Comparison of ENCODE assay signal across 8 cellular contexts in the genomic region with DNA sequence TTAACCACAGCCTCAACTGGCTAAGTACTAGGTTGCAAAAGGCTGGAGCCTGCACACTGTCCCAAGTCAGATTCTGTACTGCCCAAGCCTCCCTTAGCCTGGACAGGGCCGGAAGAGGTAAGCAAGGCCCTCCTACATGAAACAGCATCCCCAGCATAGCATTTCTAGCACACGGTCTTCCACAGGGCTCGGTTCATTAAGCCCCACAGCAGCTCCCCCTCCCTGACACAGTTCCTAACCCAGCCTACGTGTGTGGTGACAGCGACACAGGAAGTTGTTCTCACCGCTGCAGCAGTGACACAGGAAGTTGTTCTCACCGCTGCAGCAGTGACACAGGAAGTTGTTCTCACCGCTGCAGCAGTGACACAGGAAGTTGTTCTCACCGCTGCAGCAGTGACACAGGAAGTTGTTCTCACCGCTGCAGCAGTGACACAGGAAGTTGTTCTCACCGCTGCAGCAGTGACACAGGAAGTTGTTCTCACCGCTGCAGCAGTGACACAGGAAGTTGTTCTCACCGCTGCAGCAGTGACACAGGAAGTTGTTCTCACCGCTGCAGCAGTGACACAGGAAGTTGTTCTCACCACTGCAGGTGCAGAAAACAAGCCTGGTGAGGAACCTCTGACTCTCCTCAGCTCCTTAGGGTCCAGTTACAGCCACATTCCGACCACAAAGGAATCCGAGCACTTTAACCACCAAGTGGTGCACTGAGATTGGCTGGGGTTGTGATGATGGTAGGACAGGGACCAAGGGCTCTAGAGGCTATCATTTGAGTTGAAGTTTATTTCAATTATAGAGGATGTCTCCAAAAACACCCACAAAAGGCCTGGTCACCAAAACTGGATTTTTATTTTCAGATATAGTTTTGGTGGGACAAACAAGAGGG. TPM values are rescaled to one million over a fixed set of nuclear protein-coding genes. Genes with fewer than 3 reads are reported as not detected.
DNase-seq lines count a peak whose midpoint lies in the region; ATAC-seq, FAIRE-seq and TF ChIP-seq lines count a peak whose summit lies in the region.
"Not testable (repeated sequence)": the region's sequence is repeated elsewhere in the genome, so short reads cannot be mapped to it uniquely, and the experiment has no call there.

No MANE protein-coding gene starts in this region.

- H3K4me2 ChIP-seq in DOHH2 (ENCODE audit: low read length) = peak overlapping the region; percentile 62
- H3K4me2 ChIP-seq in MM.1S (ENCODE audit: low read depth, low read length); osteoblast (ENCODE audit: insufficient read depth, low read length): not testable (repeated sequence)

- H3K4me3 Mint-ChIP-seq in T-helper 17 cell; central memory CD8-positive, alpha-beta T cell: not testable (repeated sequence)

- ATAC-seq in T-helper 17 cell = peak; percentile 95
- peak; percentile 98 for ATAC-seq in central memory CD8-positive, alpha-beta T cell (replicated peaks; ENCODE audit: extremely low read depth, poor library complexity, severe bottlenecking)

- H3K4me3 ChIP-seq in DOHH2 (ENCODE audit: low read length) = peak overlapping the region; percentile 70
- not testable (repeated sequence) for H3K4me3 ChIP-seq in MM.1S (ENCODE audit: low read length); osteoblast (ENCODE audit: insufficient read depth, low read length)

- peak overlapping the region; percentile 52 for H2AFZ ChIP-seq in MM.1S (ENCODE audit: low read length)
- not testable (repeated sequence) for H2AFZ ChIP-seq in osteoblast (ENCODE audit: low read length)

- not testable (repeated sequence) for FAIRE-seq in H54 (lab: Jason Lieb, UNC)

- not testable (repeated sequence) for H3K36me3 Mint-ChIP-seq in T-helper 17 cell (ENCODE audit: low read depth); central memory CD8-positive, alpha-beta T cell (ENCODE audit: insufficient read depth)

- TF ChIP-seq POLR2A in H54 (IDR thresholded peaks at IDR 0.05; ENCODE audit: low read depth, low read length) = not testable (repeated sequence)

- not testable (repeated sequence) for H3K9me3 Mint-ChIP-seq in central memory CD8-positive, alpha-beta T cell

- peak; percentile 15 for DNase-seq in H54 (ENCODE audit: insufficient read length, low spot score)
- not testable (repeated sequence) for DNase-seq in MM.1S
- peak in 2 of 3 donors; percentile 15 to 41 for DNase-seq in T-helper 17 cell
- peak; percentile 70 for DNase-seq in activated CD8-positive, alpha-beta memory T cell treated with anti-CD3 and anti-CD28 coated beads, Interleukin-2, amount 50 U/mL, for 48 hours
- DNase-seq in central memory CD8-positive, alpha-beta T cell (ENCODE audit: low spot score in 2 of 2) = peak in 1 of 2 donors; percentile 71
- peak; percentile 11 for DNase-seq in osteoblast (ENCODE audit: insufficient read length, low spot score, missing footprints)
- peak; percentile 43 to 47 for DNase-seq in stimulated activated CD8-positive, alpha-beta memory T cell treated with anti-CD3 and anti-CD28 coated beads, Interleukin-7, amount 100 ng/mL, for 4 hours (ENCODE audit: low read depth in 2 of 2)

- H4K20me1 ChIP-seq in DOHH2 (ENCODE audit: control insufficient read depth, insufficient read depth, low read depth, low read length); MM.1S (ENCODE audit: insufficient read depth, low read length); osteoblast (ENCODE audit: insufficient read depth, low read length): not testable (repeated sequence)

- H3K9me2 ChIP-seq in DOHH2 (replicated peaks; ENCODE audit: control insufficient read depth, low read length); MM.1S (replicated peaks; ENCODE audit: insufficient read depth, low read length): not testable (repeated sequence)

- not testable (repeated sequence) for H3K27me3 Mint-ChIP-seq in T-helper 17 cell; central memory CD8-positive, alpha-beta T cell

- H3K79me2 ChIP-seq in DOHH2 (ENCODE audit: control insufficient read depth, low read length); MM.1S (ENCODE audit: low read length); osteoblast (ENCODE audit: insufficient read depth, low read length): not testable (repeated sequence)

- H3K36me3 ChIP-seq in DOHH2 (ENCODE audit: control insufficient read depth, low read length); MM.1S (replicated peaks; ENCODE audit: insufficient read depth, low read length); osteoblast (ENCODE audit: insufficient read depth, low read length): not testable (repeated sequence)

- H3K27me3 ChIP-seq in DOHH2 (ENCODE audit: control insufficient read depth, low read length); MM.1S (replicated peaks; ENCODE audit: insufficient read depth, low read length); osteoblast (ENCODE audit: insufficient read depth, low read length): not testable (repeated sequence)

- H3F3A ChIP-seq in DOHH2 (ENCODE audit: control insufficient read depth, insufficient read depth) = peaks cover 18% of the 10 kb centered on the region
- H3F3A ChIP-seq in MM.1S (ENCODE audit: insufficient read depth, low read length) = not testable (repeated sequence)

- TF ChIP-seq CTCF in DOHH2 (IDR thresholded peaks at IDR 0.05; ENCODE audit: low read depth, low read length, poor library complexity, severe bottlenecking); MM.1S (IDR thresholded peaks at IDR 0.05; ENCODE audit: low read length); osteoblast (IDR thresholded peaks at IDR 0.05; ENCODE audit: extremely low read depth, low read depth, low read length): not testable (repeated sequence)

- H3K9ac ChIP-seq in MM.1S (ENCODE audit: low read length) = not testable (repeated sequence)

- H3K4me1 Mint-ChIP-seq in T-helper 17 cell = not testable (repeated sequence)
- H3K4me1 Mint-ChIP-seq in central memory CD8-positive, alpha-beta T cell = peaks cover 20% of the 10 kb centered on the region

- peak overlapping the region; percentile 1 for H3K27ac Mint-ChIP-seq in T-helper 17 cell
- peak overlapping the region; percentile 86 for H3K27ac Mint-ChIP-seq in central memory CD8-positive, alpha-beta T cell (ENCODE audit: low read depth)

- H3K9me3 ChIP-seq in DOHH2 (ENCODE audit: control insufficient read depth, insufficient read depth, low read length) = peaks cover 43% of the 10 kb centered on the region
- not testable (repeated sequence) for H3K9me3 ChIP-seq in MM.1S (replicated peaks; ENCODE audit: insufficient read depth, low read length); T-helper 17 cell (ENCODE audit: control insufficient read depth, low read length, poor library complexity, severe bottlenecking); osteoblast (ENCODE audit: low read depth, low read length)

- H3K27ac ChIP-seq in DOHH2 (ENCODE audit: low read depth, low read length) = peak overlapping the region; percentile 70
- not testable (repeated sequence) for H3K27ac ChIP-seq in MM.1S (ENCODE audit: low read length); osteoblast (ENCODE audit: low read depth, low read length)

- H3K4me1 ChIP-seq in DOHH2 (ENCODE audit: control insufficient read depth, low read length) = peaks cover 11% of the 10 kb centered on the region
- not testable (repeated sequence) for H3K4me1 ChIP-seq in MM.1S (ENCODE audit: low read length); osteoblast (ENCODE audit: insufficient read depth, low read length)

RNA-seq across cellular contexts. Expression of a gene that starts 39.1 kb away (rescaled TPM):
- 100 to 1,000 TPM; 166 to 206 TPM for total RNA-seq in T-helper 17 cell
- total RNA-seq in osteoblast = 7.1 and 9.8 TPM in 2 replicates

RNA-seq across cellular contexts. Expression of a gene that starts 56.9 kb away (rescaled TPM):
- total RNA-seq in T-helper 17 cell (10 to 100 TPM; 28.0 to 36.3 TPM), osteoblast (74.3 and 79.6 TPM in 2 replicates)

Comparison
In these comparisons a context has a peak if more than half of its experiments do, and no peak if none do; other contexts are left out.
1. RNA of a gene that starts 39.1 kb away (total RNA-seq): 166 to 206 TPM in T-helper 17 cell; 7.1 to 9.8 TPM in osteoblast; every median in the first group is over 10 times any median in the second.